Comparison of ENCODE assay signal across 20 cellular contexts in genomic region chr10:23146069-23146657, GRCh38. TPM values are rescaled to one million over a fixed set of nuclear protein-coding genes. Genes with fewer than 3 reads are reported as not detected.
"Had no signal": no experiment of that assay in that cellular context is flagged by ENCODE, and none has a peak within 500 bp of the region (broad histone marks: within the 10 kb centered on the region; RNA-seq: fewer than 3 reads in every experiment).

No MANE protein-coding gene starts in this region.

- ATAC-seq: stimulated activated naive B cell treated with anti-CD40 and anti-IgM and Interleukin-4, amounts not matched to agents 10 μg/mL and 1 μg/mL and 100 μg/mL, for 72 hours had no signal

- DNase-seq: activated CD4-positive, CD25-positive, alpha-beta regulatory T cell; activated naive CD4-positive, alpha-beta T cell treated with anti-CD3 and anti-CD28 coated beads, Interleukin-2, amount 10 ng/mL, durations not matched to agents 7 days and 5 days; cerebellar nuclear complex; foreskin melanocyte; mesenchymal stem cell; natural killer cell; nucleus accumbens; posterior cingulate gyrus; retina; stimulated activated naive B cell treated with anti-CD40 and anti-IgM and Interleukin-4, amounts not matched to agents 10 μg/mL and 1 μg/mL and 100 μg/mL, for 72 hours had no signal

- H3K27ac Mint-ChIP-seq: activated naive CD4-positive, alpha-beta T cell treated with anti-CD3 and anti-CD28 coated beads, Interleukin-2, amount 10 ng/mL, durations not matched to agents 7 days and 5 days; activated T-helper 2 cell treated with anti-CD3 and anti-CD28 coated beads, Interferon-gamma antibody, Interleukin-2, Interleukin-4, amounts not matched to agents 10 μg/mL and 5 μg/mL and 100 μg/mL, durations not matched to agents 14 hours and 24 hours and 36 hours; natural killer cell; stimulated activated naive B cell treated with anti-CD40 and anti-IgM and Interleukin-4, amounts not matched to agents 10 μg/mL and 1 μg/mL and 100 μg/mL, for 72 hours had no signal

- H3K4me3 Mint-ChIP-seq: activated naive CD4-positive, alpha-beta T cell treated with anti-CD3 and anti-CD28 coated beads, Interleukin-2, amount 10 ng/mL, durations not matched to agents 7 days and 5 days; natural killer cell; stimulated activated naive B cell treated with anti-CD40 and anti-IgM and Interleukin-4, amounts not matched to agents 10 μg/mL and 1 μg/mL and 100 μg/mL, for 72 hours had no signal

- H3K9me3 Mint-ChIP-seq: activated naive CD4-positive, alpha-beta T cell treated with anti-CD3 and anti-CD28 coated beads, Interleukin-2, amount 10 ng/mL, durations not matched to agents 7 days and 5 days; activated T-helper 2 cell treated with anti-CD3 and anti-CD28 coated beads, Interferon-gamma antibody, Interleukin-2, Interleukin-4, amounts not matched to agents 10 μg/mL and 5 μg/mL and 100 μg/mL, durations not matched to agents 14 hours and 24 hours and 36 hours; natural killer cell; stimulated activated naive B cell treated with anti-CD40 and anti-IgM and Interleukin-4, amounts not matched to agents 10 μg/mL and 1 μg/mL and 100 μg/mL, for 72 hours had no signal

- H3K4me1 Mint-ChIP-seq: activated naive CD4-positive, alpha-beta T cell treated with anti-CD3 and anti-CD28 coated beads, Interleukin-2, amount 10 ng/mL, durations not matched to agents 7 days and 5 days; natural killer cell; stimulated activated naive B cell treated with anti-CD40 and anti-IgM and Interleukin-4, amounts not matched to agents 10 μg/mL and 1 μg/mL and 100 μg/mL, for 72 hours had no signal

- H3K36me3 Mint-ChIP-seq: activated naive CD4-positive, alpha-beta T cell treated with anti-CD3 and anti-CD28 coated beads, Interleukin-2, amount 10 ng/mL, durations not matched to agents 7 days and 5 days; natural killer cell; stimulated activated naive B cell treated with anti-CD40 and anti-IgM and Interleukin-4, amounts not matched to agents 10 μg/mL and 1 μg/mL and 100 μg/mL, for 72 hours had no signal

- H3K27me3 Mint-ChIP-seq: activated naive CD4-positive, alpha-beta T cell treated with anti-CD3 and anti-CD28 coated beads, Interleukin-2, amount 10 ng/mL, durations not matched to agents 7 days and 5 days had no signal

RNA-seq across cellular contexts. Expression of gene PTF1A, which starts 45.9 kb away (rescaled TPM):
- total RNA-seq: activated T-helper 2 cell treated with anti-CD3 and anti-CD28 coated beads, Interferon-gamma antibody, Interleukin-2, Interleukin-4, amounts not matched to agents 10 μg/mL and 5 μg/mL and 100 μg/mL, durations not matched to agents 14 hours and 24 hours and 36 hours; ascending aorta; breast epithelium; dermis microvascular lymphatic vessel endothelial cell; fibroblast of lung; kidney epithelial cell; liver; mucosa of gallbladder; natural killer cell; subcutaneous adipose tissue; vagina had no signal
- polyA plus RNA-seq: fibroblast of lung, liver had no signal
